ENCODE assay signal across 7 cellular contexts in the genomic region with DNA sequence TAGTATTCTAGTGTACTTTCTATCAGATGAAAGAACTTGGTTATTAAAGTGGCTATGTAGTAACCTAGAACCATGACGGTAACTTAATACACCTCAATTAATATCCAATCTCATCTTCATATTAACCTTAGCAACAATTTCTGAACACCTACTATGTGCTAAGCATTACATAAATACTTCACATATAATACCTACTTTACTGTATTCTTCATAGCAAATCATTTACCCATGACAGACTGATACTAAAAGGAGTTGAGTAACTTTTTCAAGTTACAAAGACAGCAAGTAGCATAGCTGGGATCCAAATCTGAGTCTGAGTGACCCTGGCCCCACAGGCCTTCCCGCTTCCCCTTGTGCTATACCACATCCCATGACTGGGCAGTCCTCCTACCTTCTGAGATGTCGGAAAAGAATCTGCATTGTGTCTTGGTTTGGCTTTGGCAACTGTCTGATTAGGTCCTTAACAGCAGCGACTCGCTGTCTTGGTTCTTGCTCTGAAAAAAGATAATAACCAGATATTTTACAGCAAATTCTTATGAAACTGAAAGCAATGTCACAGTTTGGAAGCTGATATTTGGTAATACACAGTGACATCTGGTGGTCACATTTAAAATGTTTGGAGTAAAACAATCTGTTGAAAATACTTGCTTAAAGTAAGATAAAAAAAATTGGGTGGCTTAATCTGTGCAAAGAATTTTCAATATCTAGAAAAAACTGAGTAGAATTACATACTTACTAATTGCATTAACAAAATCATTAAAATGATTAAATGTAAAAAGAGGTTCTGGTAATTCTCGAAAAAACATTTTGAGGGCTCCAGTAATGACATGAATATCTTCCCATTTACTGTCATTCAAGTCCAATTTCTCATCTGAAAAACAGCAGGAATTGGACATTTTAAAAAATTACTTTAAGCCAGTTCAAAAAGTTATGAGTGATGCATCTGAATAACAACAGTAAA.
DNase-seq lines count a peak whose midpoint lies in the region; ATAC-seq and TF ChIP-seq lines count a peak whose summit lies in the region.

No MANE protein-coding gene starts in this region.

- H3K4me3 ChIP-seq in DND-41 (ENCODE audit: low read depth in 1 of 2, low read length in 2 of 2) = no peak overlapping the region

- no peaks in the 10 kb centered on the region for H3K27me3 ChIP-seq in DND-41 (ENCODE audit: insufficient read depth, low read length, poor library complexity)

- peak; percentile 15 for DNase-seq in DND-41
- DNase-seq in NCI-H1092 (lab: John Stamatoyannopoulos, UW) = peak; percentile 6
- DNase-seq in activated T-cell treated with anti-CD3 and anti-CD28 coated beads, Interleukin-2, amount 50 U/mL, for 48 hours = peak; percentile 31 to 36
- DNase-seq in foreskin melanocyte = peak; percentile 45
- DNase-seq in non-pigmented ciliary epithelial cell (ENCODE audit: low read depth) = peak; percentile 30

- TF ChIP-seq CTCF in DND-41 (IDR thresholded peaks at IDR 0.05; ENCODE audit: borderline replicate concordance, extremely low read depth, low read length, poor library complexity, severe bottlenecking) = peak; percentile 64

- H4K20me1 ChIP-seq in DND-41 (ENCODE audit: insufficient read depth, low read length) = no peaks in the 10 kb centered on the region

- peak overlapping the region; percentile 1; the same call in 1 of the 2 replicates for H3K9ac ChIP-seq in DND-41 (ENCODE audit: low read depth, low read length)

- peaks cover 5% of the 10 kb centered on the region for H3K4me1 ChIP-seq in DND-41 (ENCODE audit: insufficient read depth, low read length)

- H3K36me3 ChIP-seq in DND-41 (ENCODE audit: insufficient read depth, low read length) = peaks cover 12% of the 10 kb centered on the region

- H3K27ac ChIP-seq in DND-41 (ENCODE audit: low read length) = peak overlapping the region; percentile 53

- peak overlapping the region; percentile 14; the same call in 1 of the 2 replicates for H3K4me2 ChIP-seq in DND-41 (ENCODE audit: insufficient read depth, low read length)

- no peaks in the 10 kb centered on the region for H3K79me2 ChIP-seq in DND-41 (ENCODE audit: insufficient read depth, low read length)

- H3K9me3 ChIP-seq in DND-41 (ENCODE audit: insufficient read depth, low read length, severe bottlenecking) = no peaks in the 10 kb centered on the region

- no peak overlapping the region for H2AFZ ChIP-seq in DND-41 (ENCODE audit: low read depth, low read length)

- ATAC-seq in DND-41 (ENCODE audit: insufficient read depth, low read depth) (peak; percentile 77), GM19438 (IDR thresholded peaks at IDR 0.05; ENCODE audit: low read depth, unreplicated experiment) (peak; percentile 56), GM21360 (IDR thresholded peaks at IDR 0.05; ENCODE audit: unreplicated experiment) (no peak)
